In the genomic region with DNA sequence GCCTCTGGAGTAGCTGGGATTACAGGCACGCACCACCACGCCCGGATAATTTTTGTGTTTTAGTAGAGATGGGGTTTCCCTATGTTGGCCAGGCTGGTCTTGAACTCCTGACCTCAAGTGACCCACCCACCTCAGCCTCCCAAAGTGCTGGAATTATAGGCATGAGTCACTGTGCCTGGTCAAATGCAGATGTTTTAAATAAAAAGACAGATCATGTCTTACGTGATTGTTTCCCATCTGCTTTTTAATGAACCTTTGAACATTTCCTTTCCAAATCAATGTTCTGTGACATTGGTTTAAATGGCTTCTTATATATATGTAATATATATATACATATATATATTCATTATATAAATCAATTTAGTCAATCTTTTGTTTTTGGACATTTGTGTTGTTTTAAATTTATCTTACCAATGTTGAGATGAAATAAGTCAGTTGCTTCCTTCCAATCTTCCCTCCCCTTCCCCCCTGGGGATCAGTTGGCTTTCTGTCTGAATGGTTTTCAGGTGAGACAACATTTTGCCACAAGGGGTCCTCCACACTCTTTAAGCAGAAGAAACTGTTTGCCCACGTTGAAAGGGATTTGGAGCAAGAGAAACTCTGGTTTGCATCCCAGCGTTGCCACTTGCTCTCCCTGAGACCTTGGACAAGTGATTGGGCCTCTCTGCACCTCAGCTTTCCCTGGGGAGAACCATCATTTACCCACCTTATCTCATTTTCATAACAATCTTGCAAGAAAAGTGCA, we compare ENCODE assay signal across 8 cellular contexts. TPM values are rescaled to one million over a fixed set of nuclear protein-coding genes. Genes with fewer than 3 reads are reported as not detected.
DNase-seq lines count a peak whose midpoint lies in the region; ATAC-seq and TF ChIP-seq lines count a peak whose summit lies in the region.
"Had no signal": no experiment of that assay in that cellular context is flagged by ENCODE, and none has a peak within 500 bp of the region (broad histone marks: within the 10 kb centered on the region; RNA-seq: fewer than 3 reads in every experiment).

No MANE protein-coding gene starts in this region.

- H3K36me3 ChIP-seq in MG63 (no peaks in the 10 kb centered on the region), mesendoderm (ENCODE audit: control insufficient read depth, insufficient read depth, low read length) (no peaks in the 10 kb centered on the region)

- H4K5ac ChIP-seq in mesendoderm (ENCODE audit: low read length), result no peak overlapping the region

- WGBS in mesendoderm (ENCODE audit: extremely low coverage, insufficient coverage, low lambda C conversion rate), result no CpG with 5 or more reads among the region's 6 CpGs

- H3K4me2 ChIP-seq in mesendoderm (ENCODE audit: low read length), result no peak overlapping the region

- peak; percentile 1 for DNase-seq in G401 (ENCODE audit: low spot score)
- DNase-seq in MG63, result peak; percentile 13
- DNase-seq in mesendoderm, result peak; percentile 89
- DNase-seq in CD14-positive monocyte (ENCODE audit: low spot score), result no peak
- DNase-seq in C1 segment of cervical spinal cord (lab: John Stamatoyannopoulos, UW), result no peak
- DNase-seq in effector memory CD8-positive, alpha-beta T cell, result no peak
- DNase-seq: activated CD4-positive, alpha-beta T cell treated with anti-CD3 and anti-CD28 coated beads, Interleukin-2, amount 10 ng/mL, durations not matched to agents 7 days and 5 days had no signal

- no peak overlapping the region for H2BK5ac ChIP-seq in mesendoderm (ENCODE audit: low read length)

- H3K27ac Mint-ChIP-seq in CD14-positive monocyte, result no peak overlapping the region
- no peak overlapping the region for H3K27ac Mint-ChIP-seq in effector memory CD8-positive, alpha-beta T cell
- H3K27ac Mint-ChIP-seq: activated CD4-positive, alpha-beta T cell treated with anti-CD3 and anti-CD28 coated beads, Interleukin-2, amount 10 ng/mL, durations not matched to agents 7 days and 5 days had no signal

- H2BK15ac ChIP-seq in mesendoderm (replicated peaks; ENCODE audit: low read depth), result no peak overlapping the region

- no peak overlapping the region for H3K9ac ChIP-seq in mesendoderm (ENCODE audit: low read length)

- no peak overlapping the region for H2BK120ac ChIP-seq in mesendoderm (ENCODE audit: low read depth, low read length)

- no peak overlapping the region for H3K4ac ChIP-seq in mesendoderm (ENCODE audit: low read depth, low read length)

- no peak overlapping the region for H3K27ac ChIP-seq in mesendoderm (ENCODE audit: low read depth, low read length)

- peaks cover 0 to 3% (median 0%) of the 10 kb centered on the region in 7 donors for H3K9me3 Mint-ChIP-seq in CD14-positive monocyte
- H3K9me3 Mint-ChIP-seq in effector memory CD8-positive, alpha-beta T cell, result peaks cover 0 to 2% of the 10 kb centered on the region in 2 donors

- no peaks in the 10 kb centered on the region for H3K4me1 ChIP-seq in mesendoderm (ENCODE audit: control insufficient read depth, low read depth, low read length)

- H3K18ac ChIP-seq in mesendoderm (ENCODE audit: low read length), result no peak overlapping the region

- H3K27me3 ChIP-seq in MG63, result no peaks in the 10 kb centered on the region
- H3K27me3 ChIP-seq in mesendoderm (ENCODE audit: insufficient read depth, low read length, poor library complexity), result no peaks in the 10 kb centered on the region

- ATAC-seq in SK-N-SH treated with all-trans-retinoic acid at 6 μM for 48 hours, result 0 out of 3 replicates have a peak, but pooled peaks have one; percentile 28
- no peak for ATAC-seq in effector memory CD8-positive, alpha-beta T cell (replicated peaks)

- H3K79me2 ChIP-seq in mesendoderm (ENCODE audit: control insufficient read depth, insufficient read depth, low read length), result no peaks in the 10 kb centered on the region

- H4K8ac ChIP-seq in mesendoderm (ENCODE audit: low read depth, low read length), result no peak overlapping the region

- no peak overlapping the region for H2AK5ac ChIP-seq in mesendoderm (ENCODE audit: low read length)

- peaks cover 7 to 12% (median 8%) of the 10 kb centered on the region in 3 donors for H3K27me3 Mint-ChIP-seq in CD14-positive monocyte (ENCODE audit: low read depth in 3 of 3)
- H3K27me3 Mint-ChIP-seq in effector memory CD8-positive, alpha-beta T cell, result peaks cover 18 to 32% of the 10 kb centered on the region in 2 donors

- H3K79me1 ChIP-seq in mesendoderm (ENCODE audit: low read length), result no peaks in the 10 kb centered on the region

- in situ Hi-C loops in G401 (cut with HindIII; ENCODE audit: low sequenced_read_pairs), result no loop called here

- no peak overlapping the region for H3K4me3 ChIP-seq in MG63
- no peak overlapping the region for H3K4me3 ChIP-seq in mesendoderm (ENCODE audit: low read length)

- H3K9me3 ChIP-seq in MG63, result no peaks in the 10 kb centered on the region

- no peaks in the 10 kb centered on the region for H3K36me3 Mint-ChIP-seq in CD14-positive monocyte
- H3K36me3 Mint-ChIP-seq in effector memory CD8-positive, alpha-beta T cell (ENCODE audit: insufficient read depth), result no peaks in the 10 kb centered on the region

- no peaks in the 10 kb centered on the region for H3K4me1 Mint-ChIP-seq in CD14-positive monocyte
- H3K4me1 Mint-ChIP-seq in effector memory CD8-positive, alpha-beta T cell (ENCODE audit: low read depth in 2 of 2), result no peaks in the 10 kb centered on the region
- H3K4me1 Mint-ChIP-seq: activated CD4-positive, alpha-beta T cell treated with anti-CD3 and anti-CD28 coated beads, Interleukin-2, amount 10 ng/mL, durations not matched to agents 7 days and 5 days had no signal

- H3K23ac ChIP-seq in mesendoderm (ENCODE audit: low read length), result no peak overlapping the region

- intact Hi-C loops in CD14-positive monocyte (cut with micrococcal nuclease), result no loop called here

- no peak for TF ChIP-seq CTCF in CD14-positive monocyte (IDR thresholded peaks at IDR 0.05)

- no peak overlapping the region for H3K56ac ChIP-seq in mesendoderm (ENCODE audit: low read length)

- no peak overlapping the region for H3K4me3 Mint-ChIP-seq in CD14-positive monocyte
- H3K4me3 Mint-ChIP-seq in effector memory CD8-positive, alpha-beta T cell, result no peak overlapping the region
- H3K4me3 Mint-ChIP-seq: activated CD4-positive, alpha-beta T cell treated with anti-CD3 and anti-CD28 coated beads, Interleukin-2, amount 10 ng/mL, durations not matched to agents 7 days and 5 days had no signal

TF ChIP-seq in SK-N-SH treated with all-trans-retinoic acid at 6 μM for 48 hours, 23 proteins besides CTCF, POLR2A, EP300 and RAD21:
- TF ChIP-seq PPARA (CRISPR knock-in tag; IDR thresholded peaks at IDR 0.05; ENCODE audit: borderline replicate concordance) (no peak), ZFP3 (CRISPR knock-in tag; IDR thresholded peaks at IDR 0.05) (no peak), OSR1 (CRISPR knock-in tag; IDR thresholded peaks at IDR 0.05) (no peak), RARB (CRISPR knock-in tag; IDR thresholded peaks at IDR 0.05) (no peak), CREB5 (CRISPR knock-in tag; IDR thresholded peaks at IDR 0.05; ENCODE audit: low read depth) (no peak), ARNTL (CRISPR knock-in tag; IDR thresholded peaks at IDR 0.05; ENCODE audit: borderline replicate concordance, low read depth) (no peak), ZNF565 (CRISPR knock-in tag; conservative IDR thresholded peaks at IDR 0.05; ENCODE audit: low read depth) (no peak), CSRNP3 (CRISPR knock-in tag; IDR thresholded peaks at IDR 0.05) (no peak), POU6F1 (CRISPR knock-in tag; IDR thresholded peaks at IDR 0.05; ENCODE audit: borderline replicate concordance, low read depth) (no peak), ZNF8 (CRISPR knock-in tag; IDR thresholded peaks at IDR 0.05) (no peak), ESRRG (CRISPR knock-in tag; IDR thresholded peaks at IDR 0.05) (no peak), ZNF70 (CRISPR knock-in tag; IDR thresholded peaks at IDR 0.05) (no peak), TCF4 (CRISPR knock-in tag; IDR thresholded peaks at IDR 0.05; ENCODE audit: borderline replicate concordance) (no peak)

RNA-seq across cellular contexts. Expression of gene RBM19, which starts 47.6 kb away (rescaled TPM):
- total RNA-seq in G401 (2014; rRNA removed; shearing (Covaris generic)), result 29.7 and 53.9 TPM in 2 replicates
- total RNA-seq in MG63 (2014; rRNA removed; shearing (Covaris generic); ENCODE audit: low replicate concordance), result 16.4 and 17.8 TPM in 2 replicates
- polyA plus RNA-seq in mesendoderm (2013, experiment 1 of 2), result 39.6 TPM
- 40.6 TPM for polyA plus RNA-seq in mesendoderm (2013, experiment 2 of 2)
- 1 to 10 TPM; 2.1 to 2.2 TPM for polyA plus RNA-seq in CD14-positive monocyte

Comparison
In these comparisons a context has a peak if more than half of its experiments do, and no peak if none do; other contexts are left out.
1. DNase-seq: peak in G401 (single experiment), MG63 (single experiment) and mesendoderm (single experiment); none in CD14-positive monocyte (single experiment), C1 segment of cervical spinal cord (0 of 14) and effector memory CD8-positive, alpha-beta T cell (0 of 3).